8 cellular contexts compared by ENCODE assay signal in genomic region chr20:53157443-53158408, GRCh38.
DNase-seq lines count a peak whose midpoint lies in the region; ATAC-seq and TF ChIP-seq lines count a peak whose summit lies in the region.

No MANE protein-coding gene starts in this region.

- peak; percentile 87 for ATAC-seq in GM21723 (IDR thresholded peaks at IDR 0.05; ENCODE audit: unreplicated experiment)
- ATAC-seq in effector memory CD8-positive, alpha-beta T cell (replicated peaks) = no peak
- ATAC-seq in natural killer cell = peak in 1 of 3 donors; percentile 44
- no peak for ATAC-seq in HG03460 (IDR thresholded peaks at IDR 0.05; ENCODE audit: unreplicated experiment)

- no peaks in the 10 kb centered on the region for H3K79me2 ChIP-seq in KMS-11 (ENCODE audit: insufficient read depth, low read depth)

- intact Hi-C loops in natural killer cell (cut with micrococcal nuclease) = loop anchor here (1.0 to 5.0 kb wide), 3 partner anchors 785 to 1042 kb away; no protein-coding TSS in a partner anchor

- peak overlapping the region; percentile 6; the same call in 1 of the 2 replicates for H2AFZ ChIP-seq in KMS-11 (ENCODE audit: low read depth)

- H3K27ac ChIP-seq in KMS-11 (no peak overlapping the region), VCaP (no peak overlapping the region)

- peaks cover 12 to 14% of the 10 kb centered on the region in 2 donors for H3K27me3 Mint-ChIP-seq in effector memory CD8-positive, alpha-beta T cell
- peaks cover 12 to 34% of the 10 kb centered on the region in 2 donors for H3K27me3 Mint-ChIP-seq in natural killer cell (ENCODE audit: low read depth in 2 of 2)

- no peak overlapping the region for H3K9ac ChIP-seq in KMS-11

- H3K4me3 Mint-ChIP-seq in effector memory CD8-positive, alpha-beta T cell = no peak overlapping the region
- no peak overlapping the region for H3K4me3 Mint-ChIP-seq in natural killer cell

- H3K27me3 ChIP-seq in KMS-11 (ENCODE audit: insufficient read depth, low read depth) = no peaks in the 10 kb centered on the region

- TF ChIP-seq CTCF in KMS-11 (conservative IDR thresholded peaks at IDR 0.05; ENCODE audit: low read depth, low read length) = peak; percentile 84
- TF ChIP-seq CTCF in VCaP (conservative IDR thresholded peaks at IDR 0.05) = peak; percentile 44; the same call in 1 of the 2 replicates
- peak; percentile 57 for TF ChIP-seq CTCF in natural killer cell (IDR thresholded peaks at IDR 0.05)

- no peaks in the 10 kb centered on the region for H3K36me3 Mint-ChIP-seq in effector memory CD8-positive, alpha-beta T cell (ENCODE audit: insufficient read depth)
- no peaks in the 10 kb centered on the region for H3K36me3 Mint-ChIP-seq in natural killer cell

- DNase-seq in SIG-M5 treated with dmso at 0.1 percent for 504 hours (lab: John Stamatoyannopoulos, UW; ENCODE audit: unreplicated experiment) = peak; percentile 29
- no peak for DNase-seq in SIG-M5 (lab: John Stamatoyannopoulos, UW)
- DNase-seq in effector memory CD8-positive, alpha-beta T cell = peak; percentile 16 to 38 (median 24)
- DNase-seq in natural killer cell = peak; percentile 27

- no peak overlapping the region for H3K27ac Mint-ChIP-seq in effector memory CD8-positive, alpha-beta T cell
- no peak overlapping the region for H3K27ac Mint-ChIP-seq in natural killer cell

- no peaks in the 10 kb centered on the region for H3K9me3 Mint-ChIP-seq in effector memory CD8-positive, alpha-beta T cell
- H3K9me3 Mint-ChIP-seq in natural killer cell = no peaks in the 10 kb centered on the region

- H3K36me3 ChIP-seq in KMS-11 (ENCODE audit: insufficient read depth) = no peaks in the 10 kb centered on the region

- peaks cover 0 to 6% of the 10 kb centered on the region in 2 donors for H3K4me1 Mint-ChIP-seq in effector memory CD8-positive, alpha-beta T cell (ENCODE audit: low read depth in 2 of 2)
- no peaks in the 10 kb centered on the region for H3K4me1 Mint-ChIP-seq in natural killer cell

- H4K20me1 ChIP-seq in KMS-11 (ENCODE audit: insufficient read depth) = no peaks in the 10 kb centered on the region

- H3K4me1 ChIP-seq in KMS-11 (ENCODE audit: low read depth, poor library complexity, severe bottlenecking) = no peaks in the 10 kb centered on the region

- H3K4me3 ChIP-seq in KMS-11 (IDR thresholded peaks at IDR 0.05; ENCODE audit: insufficient read depth, low read depth, low read length) = no peak overlapping the region

- no peak overlapping the region for H3K4me2 ChIP-seq in KMS-11
